ENCODE assay signal across 8 cellular contexts in genomic region chr11:100925935-100926334, GRCh38.
DNase-seq lines count a peak whose midpoint lies in the region; ATAC-seq lines count a peak whose summit lies in the region.

No MANE protein-coding gene starts in this region.

- CTCF ChIA-PET in activated CD4-positive, alpha-beta T cell treated with anti-CD3 and anti-CD28 coated beads, Interleukin-2, amount 10 ng/mL, durations not matched to agents 7 days and 5 days (lab: Charles Lee), result no interaction called here

- no peak overlapping the region for H3K4me3 Mint-ChIP-seq in activated T-helper 17 cell treated with anti-CD3 and anti-CD28 coated beads, Interleukin-2, amount 50 U/mL, for 72 hours
- no peak overlapping the region for H3K4me3 Mint-ChIP-seq in activated CD4-positive, alpha-beta T cell treated with anti-CD3 and anti-CD28 coated beads, Interleukin-2, amount 10 ng/mL, durations not matched to agents 7 days and 5 days

- H3K4me1 Mint-ChIP-seq in activated T-helper 17 cell treated with anti-CD3 and anti-CD28 coated beads, Interleukin-2, amount 50 U/mL, for 72 hours, result no peaks in the 10 kb centered on the region
- peaks cover 4% of the 10 kb centered on the region for H3K4me1 Mint-ChIP-seq in activated CD4-positive, alpha-beta T cell treated with anti-CD3 and anti-CD28 coated beads, Interleukin-2, amount 10 ng/mL, durations not matched to agents 7 days and 5 days

- DNase-seq in A172 (ENCODE audit: low spot score) (peak; percentile 72), NCI-H510A treated with DMSO at 0.1 percent for 48 hours (lab: John Stamatoyannopoulos, UW) (no peak), NCI-H128 (lab: John Stamatoyannopoulos, UW; ENCODE audit: unreplicated experiment) (no peak)
- no peak for DNase-seq in activated CD4-positive, alpha-beta T cell treated with anti-CD3 and anti-CD28 coated beads, Interleukin-2, amount 10 ng/mL, durations not matched to agents 7 days and 5 days
- DNase-seq in activated CD4-positive, alpha-beta T cell treated with anti-CD3 and anti-CD28 coated beads, Interleukin-2, amount 50 U/mL, for 4 hours, result no peak

- no peaks in the 10 kb centered on the region for H3K27me3 Mint-ChIP-seq in activated T-helper 17 cell treated with anti-CD3 and anti-CD28 coated beads, Interleukin-2, amount 50 U/mL, for 72 hours
- H3K27me3 Mint-ChIP-seq in activated CD4-positive, alpha-beta T cell treated with anti-CD3 and anti-CD28 coated beads, Interleukin-2, amount 10 ng/mL, durations not matched to agents 7 days and 5 days, result no peaks in the 10 kb centered on the region

- POLR2A ChIA-PET in activated CD4-positive, alpha-beta T cell treated with anti-CD3 and anti-CD28 coated beads, Interleukin-2, amount 10 ng/mL, durations not matched to agents 7 days and 5 days (lab: Charles Lee), result no interaction called here

- ATAC-seq in GM19452 (IDR thresholded peaks at IDR 0.05; ENCODE audit: unreplicated experiment), result peak; percentile 86
- ATAC-seq in HG03139 (IDR thresholded peaks at IDR 0.05; ENCODE audit: unreplicated experiment), result peak; percentile 82
- ATAC-seq in activated T-helper 17 cell treated with anti-CD3 and anti-CD28 coated beads, Interleukin-2, amount 50 U/mL, for 72 hours (replicated peaks), result peak; percentile 35

- no peaks in the 10 kb centered on the region for H3K9me3 Mint-ChIP-seq in activated T-helper 17 cell treated with anti-CD3 and anti-CD28 coated beads, Interleukin-2, amount 50 U/mL, for 72 hours
- no peaks in the 10 kb centered on the region for H3K9me3 Mint-ChIP-seq in activated CD4-positive, alpha-beta T cell treated with anti-CD3 and anti-CD28 coated beads, Interleukin-2, amount 10 ng/mL, durations not matched to agents 7 days and 5 days

- no peaks in the 10 kb centered on the region for H3K36me3 Mint-ChIP-seq in activated T-helper 17 cell treated with anti-CD3 and anti-CD28 coated beads, Interleukin-2, amount 50 U/mL, for 72 hours (ENCODE audit: low read depth)
- H3K36me3 Mint-ChIP-seq in activated CD4-positive, alpha-beta T cell treated with anti-CD3 and anti-CD28 coated beads, Interleukin-2, amount 10 ng/mL, durations not matched to agents 7 days and 5 days (ENCODE audit: low read depth), result no peaks in the 10 kb centered on the region

- H3K27ac Mint-ChIP-seq in activated T-helper 17 cell treated with anti-CD3 and anti-CD28 coated beads, Interleukin-2, amount 50 U/mL, for 72 hours, result no peak overlapping the region
- H3K27ac Mint-ChIP-seq in activated CD4-positive, alpha-beta T cell treated with anti-CD3 and anti-CD28 coated beads, Interleukin-2, amount 10 ng/mL, durations not matched to agents 7 days and 5 days, result no peak overlapping the region

Comparison
In these comparisons a context has a peak if more than half of its experiments do, and no peak if none do; other contexts are left out.
1. ATAC-seq: peak in every context shown above with its lines; median percentile 86 in GM19452; 82 in HG03139; 35 in activated T-helper 17 cell treated with anti-CD3 and anti-CD28 coated beads, Interleukin-2, amount 50 U/mL, for 72 hours.